2 cellular contexts compared by ENCODE assay signal in the genomic region with DNA sequence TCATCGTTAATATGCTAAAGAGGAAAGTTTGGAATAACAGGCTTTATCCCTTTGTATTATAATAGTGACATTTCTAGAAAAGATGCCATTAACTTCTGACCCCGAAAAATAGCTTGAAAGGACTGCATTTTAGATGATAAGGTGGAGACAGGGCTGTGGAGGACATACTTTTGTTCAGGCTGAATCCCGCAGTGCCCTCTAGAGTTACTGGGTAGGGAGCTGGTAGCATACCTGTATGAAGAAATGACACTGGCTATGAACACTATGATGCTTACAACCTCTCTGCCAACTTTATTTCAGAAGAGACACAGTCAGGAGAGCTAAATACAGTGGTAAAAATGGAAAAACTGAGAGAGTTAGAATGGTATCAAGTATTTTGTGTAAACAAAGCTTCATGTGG.
TF ChIP-seq lines count a peak whose summit lies in the region.

No MANE protein-coding gene starts in this region.

TF ChIP-seq in GM23338, 12 proteins besides CTCF, POLR2A, EP300 and RAD21:
- TF ChIP-seq, protein P1, sequence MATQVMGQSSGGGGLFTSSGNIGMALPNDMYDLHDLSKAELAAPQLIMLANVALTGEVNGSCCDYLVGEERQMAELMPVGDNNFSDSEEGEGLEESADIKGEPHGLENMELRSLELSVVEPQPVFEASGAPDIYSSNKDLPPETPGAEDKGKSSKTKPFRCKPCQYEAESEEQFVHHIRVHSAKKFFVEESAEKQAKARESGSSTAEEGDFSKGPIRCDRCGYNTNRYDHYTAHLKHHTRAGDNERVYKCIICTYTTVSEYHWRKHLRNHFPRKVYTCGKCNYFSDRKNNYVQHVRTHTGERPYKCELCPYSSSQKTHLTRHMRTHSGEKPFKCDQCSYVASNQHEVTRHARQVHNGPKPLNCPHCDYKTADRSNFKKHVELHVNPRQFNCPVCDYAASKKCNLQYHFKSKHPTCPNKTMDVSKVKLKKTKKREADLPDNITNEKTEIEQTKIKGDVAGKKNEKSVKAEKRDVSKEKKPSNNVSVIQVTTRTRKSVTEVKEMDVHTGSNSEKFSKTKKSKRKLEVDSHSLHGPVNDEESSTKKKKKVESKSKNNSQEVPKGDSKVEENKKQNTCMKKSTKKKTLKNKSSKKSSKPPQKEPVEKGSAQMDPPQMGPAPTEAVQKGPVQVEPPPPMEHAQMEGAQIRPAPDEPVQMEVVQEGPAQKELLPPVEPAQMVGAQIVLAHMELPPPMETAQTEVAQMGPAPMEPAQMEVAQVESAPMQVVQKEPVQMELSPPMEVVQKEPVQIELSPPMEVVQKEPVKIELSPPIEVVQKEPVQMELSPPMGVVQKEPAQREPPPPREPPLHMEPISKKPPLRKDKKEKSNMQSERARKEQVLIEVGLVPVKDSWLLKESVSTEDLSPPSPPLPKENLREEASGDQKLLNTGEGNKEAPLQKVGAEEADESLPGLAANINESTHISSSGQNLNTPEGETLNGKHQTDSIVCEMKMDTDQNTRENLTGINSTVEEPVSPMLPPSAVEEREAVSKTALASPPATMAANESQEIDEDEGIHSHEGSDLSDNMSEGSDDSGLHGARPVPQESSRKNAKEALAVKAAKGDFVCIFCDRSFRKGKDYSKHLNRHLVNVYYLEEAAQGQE (IDR thresholded peaks at IDR 0.05; ENCODE audit: unreplicated experiment): no peak
- TF ChIP-seq POLR2AphosphoS5 (IDR thresholded peaks at IDR 0.05; ENCODE audit: low read depth): no peak
- no peak for TF ChIP-seq ZNF114 (CRISPR knock-in tag; IDR thresholded peaks at IDR 0.05)
- no peak for TF ChIP-seq CREB1 (CRISPR knock-in tag; IDR thresholded peaks at IDR 0.05; ENCODE audit: low read depth)
- TF ChIP-seq, protein P2, sequence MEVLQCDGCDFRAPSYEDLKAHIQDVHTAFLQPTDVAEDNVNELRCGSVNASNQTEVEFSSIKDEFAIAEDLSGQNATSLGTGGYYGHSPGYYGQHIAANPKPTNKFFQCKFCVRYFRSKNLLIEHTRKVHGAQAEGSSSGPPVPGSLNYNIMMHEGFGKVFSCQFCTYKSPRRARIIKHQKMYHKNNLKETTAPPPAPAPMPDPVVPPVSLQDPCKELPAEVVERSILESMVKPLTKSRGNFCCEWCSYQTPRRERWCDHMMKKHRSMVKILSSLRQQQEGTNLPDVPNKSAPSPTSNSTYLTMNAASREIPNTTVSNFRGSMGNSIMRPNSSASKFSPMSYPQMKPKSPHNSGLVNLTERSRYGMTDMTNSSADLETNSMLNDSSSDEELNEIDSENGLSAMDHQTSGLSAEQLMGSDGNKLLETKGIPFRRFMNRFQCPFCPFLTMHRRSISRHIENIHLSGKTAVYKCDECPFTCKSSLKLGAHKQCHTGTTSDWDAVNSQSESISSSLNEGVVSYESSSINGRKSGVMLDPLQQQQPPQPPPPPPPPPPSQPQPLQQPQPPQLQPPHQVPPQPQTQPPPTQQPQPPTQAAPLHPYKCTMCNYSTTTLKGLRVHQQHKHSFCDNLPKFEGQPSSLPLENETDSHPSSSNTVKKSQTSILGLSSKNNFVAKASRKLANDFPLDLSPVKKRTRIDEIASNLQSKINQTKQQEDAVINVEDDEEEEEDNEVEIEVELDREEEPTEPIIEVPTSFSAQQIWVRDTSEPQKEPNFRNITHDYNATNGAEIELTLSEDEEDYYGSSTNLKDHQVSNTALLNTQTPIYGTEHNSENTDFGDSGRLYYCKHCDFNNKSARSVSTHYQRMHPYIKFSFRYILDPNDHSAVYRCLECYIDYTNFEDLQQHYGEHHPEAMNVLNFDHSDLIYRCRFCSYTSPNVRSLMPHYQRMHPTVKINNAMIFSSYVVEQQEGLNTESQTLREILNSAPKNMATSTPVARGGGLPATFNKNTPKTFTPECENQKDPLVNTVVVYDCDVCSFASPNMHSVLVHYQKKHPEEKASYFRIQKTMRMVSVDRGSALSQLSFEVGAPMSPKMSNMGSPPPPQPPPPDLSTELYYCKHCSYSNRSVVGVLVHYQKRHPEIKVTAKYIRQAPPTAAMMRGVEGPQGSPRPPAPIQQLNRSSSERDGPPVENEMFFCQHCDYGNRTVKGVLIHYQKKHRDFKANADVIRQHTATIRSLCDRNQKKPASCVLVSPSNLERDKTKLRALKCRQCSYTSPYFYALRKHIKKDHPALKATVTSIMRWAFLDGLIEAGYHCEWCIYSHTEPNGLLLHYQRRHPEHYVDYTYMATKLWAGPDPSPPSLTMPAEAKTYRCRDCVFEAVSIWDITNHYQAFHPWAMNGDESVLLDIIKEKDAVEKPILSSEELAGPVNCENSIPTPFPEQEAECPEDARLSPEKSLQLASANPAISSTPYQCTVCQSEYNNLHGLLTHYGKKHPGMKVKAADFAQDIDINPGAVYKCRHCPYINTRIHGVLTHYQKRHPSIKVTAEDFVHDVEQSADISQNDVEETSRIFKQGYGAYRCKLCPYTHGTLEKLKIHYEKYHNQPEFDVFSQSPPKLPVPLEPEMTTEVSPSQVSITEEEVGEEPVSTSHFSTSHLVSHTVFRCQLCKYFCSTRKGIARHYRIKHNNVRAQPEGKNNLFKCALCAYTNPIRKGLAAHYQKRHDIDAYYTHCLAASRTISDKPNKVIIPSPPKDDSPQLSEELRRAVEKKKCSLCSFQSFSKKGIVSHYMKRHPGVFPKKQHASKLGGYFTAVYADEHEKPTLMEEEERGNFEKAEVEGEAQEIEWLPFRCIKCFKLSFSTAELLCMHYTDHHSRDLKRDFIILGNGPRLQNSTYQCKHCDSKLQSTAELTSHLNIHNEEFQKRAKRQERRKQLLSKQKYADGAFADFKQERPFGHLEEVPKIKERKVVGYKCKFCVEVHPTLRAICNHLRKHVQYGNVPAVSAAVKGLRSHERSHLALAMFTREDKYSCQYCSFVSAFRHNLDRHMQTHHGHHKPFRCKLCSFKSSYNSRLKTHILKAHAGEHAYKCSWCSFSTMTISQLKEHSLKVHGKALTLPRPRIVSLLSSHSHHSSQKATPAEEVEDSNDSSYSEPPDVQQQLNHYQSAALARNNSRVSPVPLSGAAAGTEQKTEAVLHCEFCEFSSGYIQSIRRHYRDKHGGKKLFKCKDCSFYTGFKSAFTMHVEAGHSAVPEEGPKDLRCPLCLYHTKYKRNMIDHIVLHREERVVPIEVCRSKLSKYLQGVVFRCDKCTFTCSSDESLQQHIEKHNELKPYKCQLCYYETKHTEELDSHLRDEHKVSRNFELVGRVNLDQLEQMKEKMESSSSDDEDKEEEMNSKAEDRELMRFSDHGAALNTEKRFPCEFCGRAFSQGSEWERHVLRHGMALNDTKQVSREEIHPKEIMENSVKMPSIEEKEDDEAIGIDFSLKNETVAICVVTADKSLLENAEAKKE (CRISPR knock-in tag; IDR thresholded peaks at IDR 0.05): no peak
- TF ChIP-seq EZH2phosphoT487 (IDR thresholded peaks at IDR 0.05; ENCODE audit: unreplicated experiment): no peak
- no peak for TF ChIP-seq NANOG (IDR thresholded peaks at IDR 0.05; ENCODE audit: borderline replicate concordance)
- TF ChIP-seq EZH2 (IDR thresholded peaks at IDR 0.05; ENCODE audit: low read depth, unreplicated experiment): no peak
- no peak for TF ChIP-seq JUNB (IDR thresholded peaks at IDR 0.05; ENCODE audit: unreplicated experiment)

TF ChIP-seq in HCT116, 20 proteins besides CTCF, POLR2A, EP300 and RAD21:
- no peak for TF ChIP-seq TCF7L2 (IDR thresholded peaks at IDR 0.05; ENCODE audit: borderline replicate concordance, extremely low read depth, insufficient read depth, insufficient read length)
- no peak for TF ChIP-seq EZH2 (IDR thresholded peaks at IDR 0.05)
- TF ChIP-seq POLR2AphosphoS5 (IDR thresholded peaks at IDR 0.05; ENCODE audit: low read depth, low read length): no peak
- no peak for TF ChIP-seq ZNF274 (IDR thresholded peaks at IDR 0.05; ENCODE audit: low read depth, low read length)
- no peak for TF ChIP-seq CEBPB (IDR thresholded peaks at IDR 0.05; ENCODE audit: low read depth)
- no peak for TF ChIP-seq EZH2phosphoT487 (IDR thresholded peaks at IDR 0.05; ENCODE audit: borderline replicate concordance)
